14 cellular contexts compared by ENCODE assay signal in genomic region chr4:130257271-130257670, GRCh38.
A peak's percentile ranks its signal among the peaks of the same experiment; 100 is the strongest.
DNase-seq lines count a peak whose midpoint lies in the region; ATAC-seq and TF ChIP-seq lines count a peak whose summit lies in the region.
"Had no signal": no experiment of that assay in that cellular context is flagged by ENCODE, and none has a peak within 500 bp of the region (broad histone marks: within the 10 kb centered on the region; RNA-seq: fewer than 3 reads in every experiment).

No MANE protein-coding gene starts in this region.

- no peak overlapping the region for H4K8ac ChIP-seq in mesenchymal stem cell (ENCODE audit: low read length)

- H3K27ac ChIP-seq in mesenchymal stem cell (ENCODE audit: low read length, poor library complexity, severe bottlenecking), result no peak overlapping the region
- H3K27ac ChIP-seq: BLaER1 treated with 17β-estradiol and CSF1 and Interleukin-3, amounts not matched to agents 10 nM and 100 nM had no signal

- ATAC-seq in activated T-cell treated with anti-CD3 and anti-CD28 coated beads, Interleukin-2, amount 50 U/mL, for 72 hours (replicated peaks in 1 of 2), result no peak
- ATAC-seq: stimulated activated naive CD8-positive, alpha-beta T cell treated with anti-CD3 and anti-CD28 coated beads, Interleukin-15, Interleukin-2, amounts not matched to agents 100 U/mL and 50 U/mL, for 24 hours had no signal

- H3K4me3 ChIP-seq in BE2C (ENCODE audit: low read depth, low read length) (no peak overlapping the region), mesenchymal stem cell (ENCODE audit: insufficient read depth in 1 of 2, low read depth in 1 of 2, low read length in 2 of 2) (no peak overlapping the region)
- H3K4me3 ChIP-seq: BLaER1 treated with 17β-estradiol and CSF1 and Interleukin-3, amounts not matched to agents 10 nM and 100 nM; HAP-1 had no signal

- no peak overlapping the region for H3K4ac ChIP-seq in mesenchymal stem cell (ENCODE audit: low read depth in 1 of 2, low read length in 2 of 2)

- no peak overlapping the region for H2AFZ ChIP-seq in mesenchymal stem cell (ENCODE audit: low read depth, low read length)

- H2AK5ac ChIP-seq in mesenchymal stem cell (ENCODE audit: low read length, severe bottlenecking), result no peak overlapping the region

- no peaks in the 10 kb centered on the region for H3K36me3 ChIP-seq in BE2C
- H3K36me3 ChIP-seq in mesenchymal stem cell (ENCODE audit: control insufficient read depth in 1 of 2, insufficient read depth in 2 of 2, low read depth in 1 of 2, low read length in 2 of 2), result no peaks in the 10 kb centered on the region
- H3K36me3 ChIP-seq: BLaER1 treated with 17β-estradiol and CSF1 and Interleukin-3, amounts not matched to agents 10 nM and 100 nM; HAP-1 had no signal

- H3K4me2 ChIP-seq in mesenchymal stem cell (ENCODE audit: low read length, poor library complexity, severe bottlenecking), result no peak overlapping the region
- H3K4me2 ChIP-seq: BLaER1 treated with 17β-estradiol and CSF1 and Interleukin-3, amounts not matched to agents 10 nM and 100 nM had no signal

- DNase-seq in BE2C (no peak), M059J (ENCODE audit: low read depth) (peak; percentile 59), dedifferentiated amniotic fluid mesenchymal stem cell (ENCODE audit: extremely low spot score) (peak; percentile 75), mesenchymal stem cell (peak; percentile 35), NCI-H2227 (lab: John Stamatoyannopoulos, UW; ENCODE audit: unreplicated experiment) (no peak), NCI-H2196 treated with DMSO at 0.1 percent for 48 hours (lab: John Stamatoyannopoulos, UW; ENCODE audit: unreplicated experiment) (no peak)
- no peak for DNase-seq in activated T-cell treated with anti-CD3 and anti-CD28 coated beads, Interleukin-2, amount 50 U/mL, for 72 hours
- DNase-seq in activated CD8-positive, alpha-beta memory T cell treated with anti-CD3 and anti-CD28 coated beads for 24 hours, result no peak
- DNase-seq: activated CD4-positive, alpha-beta T cell treated with anti-CD3 and anti-CD28 coated beads, Interleukin-2, amount 50 U/mL, for 4 hours; caudate nucleus; DND-41; stimulated activated naive CD8-positive, alpha-beta T cell treated with anti-CD3 and anti-CD28 coated beads, Interleukin-15, Interleukin-2, amounts not matched to agents 100 U/mL and 50 U/mL, for 24 hours had no signal

- no peak overlapping the region for H3K27ac Mint-ChIP-seq in activated T-cell treated with anti-CD3 and anti-CD28 coated beads, Interleukin-2, amount 50 U/mL, for 72 hours

- H3K27me3 Mint-ChIP-seq in activated T-cell treated with anti-CD3 and anti-CD28 coated beads, Interleukin-2, amount 50 U/mL, for 72 hours (ENCODE audit: low read depth), result no peaks in the 10 kb centered on the region

- H3K9me3 Mint-ChIP-seq in activated T-cell treated with anti-CD3 and anti-CD28 coated beads, Interleukin-2, amount 50 U/mL, for 72 hours, result peaks cover 1 to 3% of the 10 kb centered on the region in 2 donors

- H3K27me3 ChIP-seq in BE2C (no peaks in the 10 kb centered on the region), mesenchymal stem cell (ENCODE audit: control insufficient read depth in 1 of 2, insufficient read depth in 1 of 2, low read length in 2 of 2) (no peaks in the 10 kb centered on the region)
- H3K27me3 ChIP-seq: BLaER1 treated with 17β-estradiol and CSF1 and Interleukin-3, amounts not matched to agents 10 nM and 100 nM had no signal

- H4K91ac ChIP-seq in mesenchymal stem cell (ENCODE audit: low read length), result no peak overlapping the region

- H3K36me3 Mint-ChIP-seq in activated T-cell treated with anti-CD3 and anti-CD28 coated beads, Interleukin-2, amount 50 U/mL, for 72 hours (ENCODE audit: insufficient read depth in 2 of 2), result no peaks in the 10 kb centered on the region

- no peak overlapping the region for H2BK15ac ChIP-seq in mesenchymal stem cell (ENCODE audit: low read depth, poor library complexity, severe bottlenecking)

- no peak overlapping the region for H2BK12ac ChIP-seq in mesenchymal stem cell (ENCODE audit: low read length in 2 of 2)

- TF ChIP-seq CTCF in BE2C (IDR thresholded peaks at IDR 0.05; ENCODE audit: low read depth, low read length), result 0 out of 2 replicates have a peak, but pooled peaks have one; percentile 5

- H3K23ac ChIP-seq in mesenchymal stem cell (ENCODE audit: low read length in 2 of 2), result no peak overlapping the region

- 62% methylated on average over 2 of the region's 2 CpGs for WGBS in mesenchymal stem cell

- no peak overlapping the region for H2BK5ac ChIP-seq in mesenchymal stem cell (ENCODE audit: low read depth, low read length, poor library complexity, severe bottlenecking)

- H3K18ac ChIP-seq in mesenchymal stem cell (ENCODE audit: low read depth in 1 of 2, low read length in 2 of 2), result no peak overlapping the region

- H3K9ac ChIP-seq in mesenchymal stem cell (ENCODE audit: low read length), result peak overlapping the region; percentile 52
- H3K9ac ChIP-seq: BLaER1 treated with 17β-estradiol and CSF1 and Interleukin-3, amounts not matched to agents 10 nM and 100 nM had no signal

- H3K14ac ChIP-seq in mesenchymal stem cell (ENCODE audit: low read length in 2 of 2), result no peak overlapping the region

- no peak overlapping the region for H2BK120ac ChIP-seq in mesenchymal stem cell (ENCODE audit: low read depth, low read length)

- H3K79me1 ChIP-seq in mesenchymal stem cell (replicated peaks; ENCODE audit: low read length, poor library complexity, severe bottlenecking), result no peaks in the 10 kb centered on the region

- no peaks in the 10 kb centered on the region for H3K9me3 ChIP-seq in BE2C
- no peaks in the 10 kb centered on the region for H3K9me3 ChIP-seq in mesenchymal stem cell (ENCODE audit: control insufficient read depth, low read length)
- H3K9me3 ChIP-seq: BLaER1 treated with 17β-estradiol and CSF1 and Interleukin-3, amounts not matched to agents 10 nM and 100 nM; HAP-1 had no signal

- H3K4me1 ChIP-seq in BE2C (peaks cover 2% of the 10 kb centered on the region; the same call in 1 of the 2 replicates), mesenchymal stem cell (ENCODE audit: control insufficient read depth, insufficient read depth, low read depth, low read length) (no peaks in the 10 kb centered on the region)
- H3K4me1 ChIP-seq: BLaER1 treated with 17β-estradiol and CSF1 and Interleukin-3, amounts not matched to agents 10 nM and 100 nM; HAP-1 had no signal

- H3K4me3 Mint-ChIP-seq in activated T-cell treated with anti-CD3 and anti-CD28 coated beads, Interleukin-2, amount 50 U/mL, for 72 hours, result no peak overlapping the region

- no peaks in the 10 kb centered on the region for H3K4me1 Mint-ChIP-seq in activated T-cell treated with anti-CD3 and anti-CD28 coated beads, Interleukin-2, amount 50 U/mL, for 72 hours (ENCODE audit: low read depth)

Comparison
In these comparisons a context has a peak if more than half of its experiments do, and no peak if none do; other contexts are left out.
1. DNase-seq: peak in M059J (single experiment), dedifferentiated amniotic fluid mesenchymal stem cell (single experiment) and mesenchymal stem cell (single experiment); none in BE2C (single experiment), activated T-cell treated with anti-CD3 and anti-CD28 coated beads, Interleukin-2, amount 50 U/mL, for 72 hours (0 of 2), NCI-H2227 (single experiment), activated CD8-positive, alpha-beta memory T cell treated with anti-CD3 and anti-CD28 coated beads for 24 hours (single experiment) and NCI-H2196 treated with DMSO at 0.1 percent for 48 hours (single experiment).